Comparison of ENCODE assay signal across 20 cellular contexts in genomic region chr3:31094048-31094447, GRCh38.
"Had no signal": no experiment of that assay in that cellular context is flagged by ENCODE, and none has a peak within 500 bp of the region (broad histone marks: within the 10 kb centered on the region; RNA-seq: fewer than 3 reads in every experiment).

No MANE protein-coding gene starts in this region.

- H3K27ac ChIP-seq: coronary artery, heart left ventricle, neural progenitor cell, thyroid gland had no signal

- DNase-seq: activated CD4-positive, alpha-beta memory T cell treated with anti-CD3 and anti-CD28 coated beads for 36 hours; activated CD4-positive, alpha-beta T cell treated with anti-CD3 and anti-CD28 coated beads for 48 hours; activated CD4-positive, CD25-positive, alpha-beta regulatory T cell; activated effector memory CD4-positive, alpha-beta T cell treated with Interleukin-2 at 50 U/mL for 16 hours; activated naive CD4-positive, alpha-beta T cell treated with anti-CD3 and anti-CD28 coated beads for 36 hours; activated T-cell treated with anti-CD3 and anti-CD28 coated beads, Interleukin-2, amount 50 U/mL, for 48 hours; amygdala; cerebellar nuclear complex; islet precursor cell; naive thymus-derived CD8-positive, alpha-beta T cell; retina; stimulated activated CD4-positive, alpha-beta T cell treated with anti-CD3 and anti-CD28 coated beads, Interleukin-4, amount 100 ng/mL, for 4 hours; substantia nigra; T1000; thyroid gland had no signal

- H3K27ac Mint-ChIP-seq: activated CD4-positive, alpha-beta memory T cell treated with anti-CD3 and anti-CD28 coated beads for 36 hours; activated naive CD4-positive, alpha-beta T cell treated with anti-CD3 and anti-CD28 coated beads for 36 hours; neural progenitor cell; stimulated activated naive CD8-positive, alpha-beta T cell treated with anti-CD3 and anti-CD28 coated beads, Interleukin-15, Interleukin-2, amounts not matched to agents 100 ng/mL and 50 ng/mL, for 24 hours had no signal

- H3K9me3 ChIP-seq: heart left ventricle, thyroid gland had no signal

- H3K9ac ChIP-seq: neural progenitor cell had no signal

- H3K4me3 ChIP-seq: coronary artery, heart left ventricle, neural progenitor cell, thyroid gland had no signal

- H3K4me1 ChIP-seq: thyroid gland had no signal

- H3K9me3 Mint-ChIP-seq: activated CD4-positive, alpha-beta memory T cell treated with anti-CD3 and anti-CD28 coated beads for 36 hours; activated naive CD4-positive, alpha-beta T cell treated with anti-CD3 and anti-CD28 coated beads for 36 hours; mesothelial cell of epicardium; naive thymus-derived CD8-positive, alpha-beta T cell; neural progenitor cell; stimulated activated naive CD8-positive, alpha-beta T cell treated with anti-CD3 and anti-CD28 coated beads, Interleukin-15, Interleukin-2, amounts not matched to agents 100 ng/mL and 50 ng/mL, for 24 hours had no signal

- H3K27me3 Mint-ChIP-seq: naive thymus-derived CD8-positive, alpha-beta T cell; stimulated activated naive CD8-positive, alpha-beta T cell treated with anti-CD3 and anti-CD28 coated beads, Interleukin-15, Interleukin-2, amounts not matched to agents 100 ng/mL and 50 ng/mL, for 24 hours had no signal

- H3K36me3 ChIP-seq: heart left ventricle, neural progenitor cell, thyroid gland had no signal

- H3K36me3 Mint-ChIP-seq: activated CD4-positive, alpha-beta memory T cell treated with anti-CD3 and anti-CD28 coated beads for 36 hours; mesothelial cell of epicardium; naive thymus-derived CD8-positive, alpha-beta T cell; neural progenitor cell had no signal

- H3K4me3 Mint-ChIP-seq: activated CD4-positive, alpha-beta memory T cell treated with anti-CD3 and anti-CD28 coated beads for 36 hours; activated naive CD4-positive, alpha-beta T cell treated with anti-CD3 and anti-CD28 coated beads for 36 hours; mesothelial cell of epicardium; naive thymus-derived CD8-positive, alpha-beta T cell; neural progenitor cell; stimulated activated naive CD8-positive, alpha-beta T cell treated with anti-CD3 and anti-CD28 coated beads, Interleukin-15, Interleukin-2, amounts not matched to agents 100 ng/mL and 50 ng/mL, for 24 hours had no signal

- ATAC-seq: naive thymus-derived CD8-positive, alpha-beta T cell had no signal

- H3K27me3 ChIP-seq: heart left ventricle, neural progenitor cell, thyroid gland had no signal

- H3K4me1 Mint-ChIP-seq: neural progenitor cell had no signal
